Comparison of ENCODE assay signal across 15 cellular contexts in genomic region chr17:38435795-38436194, GRCh38. TPM values are rescaled to one million over a fixed set of nuclear protein-coding genes. Genes with fewer than 3 reads are reported as not detected.
DNase-seq lines count a peak whose midpoint lies in the region; ATAC-seq and TF ChIP-seq lines count a peak whose summit lies in the region.
"Had no signal": no experiment of that assay in that cellular context is flagged by ENCODE, and none has a peak within 500 bp of the region (broad histone marks: within the 10 kb centered on the region; RNA-seq: fewer than 3 reads in every experiment).

No MANE protein-coding gene starts in this region.

- no peak overlapping the region for H3K4me3 ChIP-seq in HCT116 (replicated peaks in 1 of 2; ENCODE audit: low read depth in 1 of 2, low read length in 2 of 2)
- H3K4me3 ChIP-seq in ascending aorta: no peak overlapping the region
- H3K4me3 ChIP-seq in thoracic aorta: no peak overlapping the region
- H3K4me3 ChIP-seq: HAP-1 had no signal

- no peak overlapping the region for H2AFZ ChIP-seq in HCT116 (ENCODE audit: low read depth, low read length, poor library complexity, severe bottlenecking)

- DNase-seq in HCT116 (ENCODE audit: low read depth, low spot score): no peak
- no peak for DNase-seq in ascending aorta (ENCODE audit: low spot score in 2 of 2)
- DNase-seq in thoracic aorta (ENCODE audit: low spot score): no peak
- no peak for DNase-seq in stimulated activated CD4-positive, alpha-beta T cell treated with anti-CD3 and anti-CD28 coated beads, Interleukin-4, amount 100 ng/mL, for 24 hours
- DNase-seq: CD4-positive, alpha-beta T cell; EL; KG1; NCI-H1436 treated with DMSO at 0.1 percent for 48 hours; NCI-H2029 treated with DMSO at 0.1 percent for 48 hours; NCI-H510A treated with DMSO at 0.1 percent for 48 hours; NCI-H82 had no signal

- no peak overlapping the region for H3K9ac ChIP-seq in HCT116 (ENCODE audit: low read length)

- TF ChIP-seq POLR2A in HCT116 (IDR thresholded peaks at IDR 0.05; ENCODE audit: borderline replicate concordance, extremely low read depth, insufficient read depth, insufficient read length): no peak

- H3K27me3 ChIP-seq in HCT116 (ENCODE audit: insufficient read depth, low read length) (no peaks in the 10 kb centered on the region), ascending aorta (no peaks in the 10 kb centered on the region), layer of hippocampus (ENCODE audit: control insufficient read depth, insufficient read depth, low read length) (no peaks in the 10 kb centered on the region), thoracic aorta (replicated peaks; ENCODE audit: insufficient read depth) (no peaks in the 10 kb centered on the region)

- H3K36me3 ChIP-seq in HCT116 (ENCODE audit: control insufficient read depth in 1 of 2, insufficient read depth in 2 of 2, low read length in 2 of 2) (no peaks in the 10 kb centered on the region), ascending aorta (no peaks in the 10 kb centered on the region), thoracic aorta (no peaks in the 10 kb centered on the region)
- H3K36me3 ChIP-seq: HAP-1 had no signal

- H3K4me1 ChIP-seq in HCT116 (ENCODE audit: control insufficient read depth in 1 of 2, insufficient read depth in 2 of 2, low read length in 2 of 2): no peaks in the 10 kb centered on the region
- peaks cover 0 to 9% of the 10 kb centered on the region in 2 donors for H3K4me1 ChIP-seq in ascending aorta
- peaks cover 10 to 27% of the 10 kb centered on the region in 2 donors for H3K4me1 ChIP-seq in thoracic aorta (ENCODE audit: control insufficient read depth in 1 of 2, low read depth in 2 of 2)

- no peaks in the 10 kb centered on the region for H3K9me2 ChIP-seq in HCT116 (ENCODE audit: insufficient read depth)

- intact Hi-C loops in HCT116 (cut with micrococcal nuclease): loop anchor here (5.0 kb wide), 1 partner anchor 227 kb away; no protein-coding TSS in a partner anchor
- intact Hi-C loops in ascending aorta (cut with DNase I): no loop called here

- BruUV-seq in HCT116 (replicated peaks; lab: Mats Ljungman, UMichigan): no TSS peak

- ATAC-seq in HCT116 (peak; percentile 44; the same call in 1 of the 2 replicates), thoracic aorta (ENCODE audit: insufficient number of reproducible peaks, low FRiP score, low read depth) (no peak), HG03196 (IDR thresholded peaks at IDR 0.05; ENCODE audit: unreplicated experiment) (no peak), GM18519 (IDR thresholded peaks at IDR 0.05; ENCODE audit: low FRiP score, unreplicated experiment) (no peak)

- RAD21 ChIA-PET in HCT116 (lab: Charles Lee; ENCODE audit: low non-redundant PET in 1 of 2, low total read pairs in 2 of 2, uncharacterized antibody in 2 of 2, unreplicated experiment in 2 of 2): no interaction called here

- no peak overlapping the region for H3K4me2 ChIP-seq in HCT116 (ENCODE audit: low read length)

- 0 out of 2 replicates have a peak, but pooled peaks cover 4% of the 10 kb centered on the region for H3K79me2 ChIP-seq in HCT116 (ENCODE audit: insufficient read depth, low read length)

- H4K20me1 ChIP-seq in HCT116 (ENCODE audit: insufficient read depth): no peaks in the 10 kb centered on the region

- H3K9me3 ChIP-seq in HCT116 (ENCODE audit: control insufficient read depth in 1 of 2, insufficient read depth in 1 of 2, low read depth in 1 of 2, low read length in 2 of 2) (no peaks in the 10 kb centered on the region), ascending aorta (no peaks in the 10 kb centered on the region), thoracic aorta (no peaks in the 10 kb centered on the region)
- H3K9me3 ChIP-seq: HAP-1 had no signal

- POLR2A ChIA-PET in HCT116 (lab: Charles Lee): no interaction called here

- CTCF ChIA-PET in HCT116 (lab: Charles Lee): no interaction called here

- no peak for TF ChIP-seq CTCF in HCT116 (IDR thresholded peaks at IDR 0.05 in 2 of 3, conservative IDR thresholded peaks at IDR 0.05 in 1 of 3; ENCODE audit: borderline replicate concordance in 1 of 3, insufficient read depth in 1 of 3, low read depth in 2 of 3, low read length in 2 of 3)
- no peak for TF ChIP-seq CTCF in ascending aorta (IDR thresholded peaks at IDR 0.05)
- TF ChIP-seq CTCF in thoracic aorta (IDR thresholded peaks at IDR 0.05): no peak

- H3K27ac ChIP-seq in HCT116 (ENCODE audit: low read depth, low read length) (no peak overlapping the region), ascending aorta (peak overlapping the region; percentile 15 to 35), layer of hippocampus (ENCODE audit: low read depth, low read length) (peak overlapping the region; percentile 91), thoracic aorta (peak overlapping the region; percentile 36 to 46)

- no peak for TF ChIP-seq RAD21 in HCT116 (IDR thresholded peaks at IDR 0.05; ENCODE audit: low read depth)

TF ChIP-seq in HCT116, 20 proteins besides CTCF, POLR2A, EP300 and RAD21:
- no peak for TF ChIP-seq YY1 (IDR thresholded peaks at IDR 0.05; ENCODE audit: extremely low read depth, insufficient replicate concordance, low read depth, low read length)

RNA-seq across cellular contexts. Expression of gene ARHGAP23, which starts 7.5 kb away (rescaled TPM):
- total RNA-seq in HCT116 (2021; ENCODE audit: unreplicated experiment): 41.0 TPM
- 19.5 and 21.5 TPM in 2 replicates for polyA plus RNA-seq in HCT116 (2012)
- 89.0 TPM for total RNA-seq in ascending aorta
- 10 to 100 TPM; 87.1 to 89.2 TPM for total RNA-seq in thoracic aorta
